Comparison of ENCODE assay signal across 21 cellular contexts in the genomic region with DNA sequence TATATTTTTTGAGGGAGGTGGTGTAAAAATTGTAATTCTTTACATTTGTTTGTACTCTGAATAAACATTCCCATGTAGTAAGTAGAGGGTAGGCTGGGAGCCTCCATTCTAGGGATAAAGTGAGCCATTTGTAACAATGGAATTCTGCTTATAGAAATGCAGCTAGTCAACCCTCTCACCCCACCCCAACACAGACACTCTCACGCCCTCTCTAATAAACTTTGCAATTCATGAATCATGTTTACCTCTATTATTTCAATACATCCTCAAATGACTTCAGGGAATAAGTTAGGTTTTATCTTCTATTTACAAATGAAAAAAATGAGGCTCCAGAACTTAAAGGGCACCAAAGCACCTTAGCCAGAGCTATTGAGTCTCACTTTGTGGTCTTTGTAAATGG. TPM values are rescaled to one million over a fixed set of nuclear protein-coding genes. Genes with fewer than 3 reads are reported as not detected.
DNase-seq lines count a peak whose midpoint lies in the region; ATAC-seq and TF ChIP-seq lines count a peak whose summit lies in the region.
"Had no signal": no experiment of that assay in that cellular context is flagged by ENCODE, and none has a peak within 500 bp of the region (broad histone marks: within the 10 kb centered on the region; RNA-seq: fewer than 3 reads in every experiment).

No MANE protein-coding gene starts in this region.

- peaks cover 9% of the 10 kb centered on the region for H3K79me1 ChIP-seq in trophoblast cell (ENCODE audit: low read length)

- no peak overlapping the region for H3K4me2 ChIP-seq in trophoblast cell (ENCODE audit: low read length)
- H3K4me2 ChIP-seq: BLaER1, PC-9 had no signal

- no peak overlapping the region for H4K12ac ChIP-seq in trophoblast cell (ENCODE audit: low read depth, low read length)

- H2AFZ ChIP-seq in ACC112 (ENCODE audit: low read length, unreplicated experiment) (peak overlapping the region; percentile 64), trophoblast cell (ENCODE audit: insufficient read depth, low read length, poor library complexity) (no peak overlapping the region)
- H2AFZ ChIP-seq: PC-9 had no signal

- H3K4me1 ChIP-seq in ACC112 (ENCODE audit: control insufficient read depth, insufficient read depth, low read length, unreplicated experiment) (peaks cover 10% of the 10 kb centered on the region), RWPE2 (ENCODE audit: insufficient read depth, poor library complexity, severe bottlenecking) (peaks cover 4% of the 10 kb centered on the region), trophoblast cell (ENCODE audit: control insufficient read depth in 1 of 2, insufficient read depth in 2 of 2, low read length in 2 of 2) (peaks cover 0 to 7% of the 10 kb centered on the region in 2 experiments), right cardiac atrium (ENCODE audit: control insufficient read depth, insufficient read depth, low read length) (no peaks in the 10 kb centered on the region)
- H3K4me1 ChIP-seq: BLaER1 had no signal

- ATAC-seq in RWPE2 (ENCODE audit: low read depth), result 0 out of 3 replicates have a peak, but pooled peaks have one; percentile 25
- peak; percentile 70 for ATAC-seq in esophagus mucosa
- no peak for ATAC-seq in right cardiac atrium

- no peaks in the 10 kb centered on the region for H3K79me2 ChIP-seq in ACC112 (ENCODE audit: control insufficient read depth, insufficient read depth, low read length, unreplicated experiment)
- no peaks in the 10 kb centered on the region for H3K79me2 ChIP-seq in trophoblast cell (ENCODE audit: control insufficient read depth, insufficient read depth, low read length, poor library complexity)

- H3K18ac ChIP-seq in trophoblast cell (ENCODE audit: low read length), result no peak overlapping the region

- H3K9me3 ChIP-seq in RWPE2 (ENCODE audit: severe bottlenecking) (no peaks in the 10 kb centered on the region), trophoblast cell (ENCODE audit: insufficient read depth, low read depth, low read length) (no peaks in the 10 kb centered on the region), right cardiac atrium (ENCODE audit: control insufficient read depth, low read length) (no peaks in the 10 kb centered on the region)
- H3K9me3 ChIP-seq: BLaER1, MG63 had no signal

- no peaks in the 10 kb centered on the region for H3K36me3 ChIP-seq in ACC112 (ENCODE audit: insufficient read depth, low read length)
- H3K36me3 ChIP-seq in RWPE2 (ENCODE audit: low read depth), result no peaks in the 10 kb centered on the region
- no peaks in the 10 kb centered on the region for H3K36me3 ChIP-seq in trophoblast cell (ENCODE audit: control insufficient read depth in 1 of 2, insufficient read depth in 2 of 2, low read length in 2 of 2)
- H3K36me3 ChIP-seq: BLaER1, MG63 had no signal

- DNase-seq in RWPE2 (ENCODE audit: low spot score), result no peak
- DNase-seq in trophoblast cell, result no peak
- DNase-seq in NCI-H446 (lab: John Stamatoyannopoulos, UW), result no peak
- DNase-seq in activated CD4-positive, CD25-positive, alpha-beta regulatory T cell (lab: John Stamatoyannopoulos, UW), result no peak
- DNase-seq in right cardiac atrium, result no peak
- DNase-seq in activated naive CD4-positive, alpha-beta T cell treated with anti-CD3 and anti-CD28 coated beads, Interleukin-2, amount 10 ng/mL, durations not matched to agents 7 days and 5 days, result no peak
- DNase-seq: CD4-positive, CD25-positive, alpha-beta regulatory T cell; DMS153; DND-41; H7; KG1; NCI-H1694; NCI-H2029 treated with DMSO at 0.1 percent for 48 hours; NCI-H526 treated with DMSO at 0.1 percent for 48 hours; PC-9; Right ventricle myocardium superior had no signal

- H3K4me3 Mint-ChIP-seq in activated naive CD4-positive, alpha-beta T cell treated with anti-CD3 and anti-CD28 coated beads, Interleukin-2, amount 10 ng/mL, durations not matched to agents 7 days and 5 days, result no peak overlapping the region
- H3K4me3 Mint-ChIP-seq: CD4-positive, CD25-positive, alpha-beta regulatory T cell had no signal

- no peak overlapping the region for H4K8ac ChIP-seq in trophoblast cell (ENCODE audit: low read depth, low read length)

- no peak for TF ChIP-seq CTCF in RWPE2 (IDR thresholded peaks at IDR 0.05; ENCODE audit: poor library complexity, severe bottlenecking)

- H3K27ac ChIP-seq in ACC112 (ENCODE audit: low read depth, low read length) (peak overlapping the region; percentile 41), RWPE2 (ENCODE audit: poor library complexity, severe bottlenecking) (no peak overlapping the region), trophoblast cell (ENCODE audit: low read depth, low read length) (no peak overlapping the region), right cardiac atrium (ENCODE audit: low read length) (no peak overlapping the region)
- H3K27ac ChIP-seq: BLaER1, PC-9 had no signal

- no peak overlapping the region for H3K4ac ChIP-seq in trophoblast cell (ENCODE audit: low read depth, low read length)

- intact Hi-C loops in right cardiac atrium (cut with DNase I), result no loop called here

- no peaks in the 10 kb centered on the region for H3K9me3 Mint-ChIP-seq in activated naive CD4-positive, alpha-beta T cell treated with anti-CD3 and anti-CD28 coated beads, Interleukin-2, amount 10 ng/mL, durations not matched to agents 7 days and 5 days

- H2BK5ac ChIP-seq in trophoblast cell (ENCODE audit: low read depth, low read length, poor library complexity), result peak overlapping the region; percentile 49

- H4K91ac ChIP-seq in trophoblast cell (ENCODE audit: low read depth, low read length), result no peak overlapping the region

- CTCF ChIA-PET in activated naive CD4-positive, alpha-beta T cell treated with anti-CD3 and anti-CD28 coated beads, Interleukin-2, amount 10 ng/mL, durations not matched to agents 7 days and 5 days (lab: Charles Lee), result no interaction called here

- H3K4me1 Mint-ChIP-seq in activated naive CD4-positive, alpha-beta T cell treated with anti-CD3 and anti-CD28 coated beads, Interleukin-2, amount 10 ng/mL, durations not matched to agents 7 days and 5 days, result no peaks in the 10 kb centered on the region
- H3K4me1 Mint-ChIP-seq: CD4-positive, CD25-positive, alpha-beta regulatory T cell had no signal

- no peak overlapping the region for H3K9ac ChIP-seq in trophoblast cell (ENCODE audit: low read length)
- H3K9ac ChIP-seq: BLaER1 had no signal

- peak overlapping the region; percentile 58 for H2BK12ac ChIP-seq in trophoblast cell (ENCODE audit: low read length)

- no peak overlapping the region for H3K23ac ChIP-seq in trophoblast cell (ENCODE audit: low read length)

- H3K27me3 ChIP-seq in ACC112 (ENCODE audit: insufficient read depth, low read length) (no peaks in the 10 kb centered on the region), RWPE2 (ENCODE audit: insufficient read depth, poor library complexity, severe bottlenecking) (no peaks in the 10 kb centered on the region), trophoblast cell (ENCODE audit: insufficient read depth, low read length) (no peaks in the 10 kb centered on the region), right cardiac atrium (ENCODE audit: control insufficient read depth, insufficient read depth) (no peaks in the 10 kb centered on the region)
- H3K27me3 ChIP-seq: BLaER1, MG63 had no signal

- H3K14ac ChIP-seq in trophoblast cell (ENCODE audit: low read length), result no peak overlapping the region

- H3K27ac Mint-ChIP-seq in activated naive CD4-positive, alpha-beta T cell treated with anti-CD3 and anti-CD28 coated beads, Interleukin-2, amount 10 ng/mL, durations not matched to agents 7 days and 5 days, result no peak overlapping the region
- H3K27ac Mint-ChIP-seq: CD4-positive, CD25-positive, alpha-beta regulatory T cell had no signal

- H2BK120ac ChIP-seq in trophoblast cell (ENCODE audit: insufficient read depth, low read length, poor library complexity), result no peak overlapping the region

- WGBS in trophoblast cell (ENCODE audit: extremely low coverage, insufficient coverage, insufficient read length), result no CpG with 5 or more reads among the region's 1 CpG
- 76% methylated on average over 1 of the region's 1 CpG for WGBS in right cardiac atrium

- H3K4me3 ChIP-seq in ACC112 (ENCODE audit: low read depth, low read length), result peak overlapping the region; percentile 44; the same call in 1 of the 2 replicates
- no peak overlapping the region for H3K4me3 ChIP-seq in RWPE2 (ENCODE audit: severe bottlenecking)
- H3K4me3 ChIP-seq in trophoblast cell (ENCODE audit: low read depth, low read length), result no peak overlapping the region
- H3K4me3 ChIP-seq in right cardiac atrium (ENCODE audit: low read length), result no peak overlapping the region
- H3K4me3 ChIP-seq: BLaER1, MG63, PC-9 had no signal

- H3K36me3 Mint-ChIP-seq in activated naive CD4-positive, alpha-beta T cell treated with anti-CD3 and anti-CD28 coated beads, Interleukin-2, amount 10 ng/mL, durations not matched to agents 7 days and 5 days, result no peaks in the 10 kb centered on the region
- H3K36me3 Mint-ChIP-seq: CD4-positive, CD25-positive, alpha-beta regulatory T cell had no signal

- no peak overlapping the region for H2AK5ac ChIP-seq in trophoblast cell (ENCODE audit: low read length)

- H3K27me3 Mint-ChIP-seq in activated naive CD4-positive, alpha-beta T cell treated with anti-CD3 and anti-CD28 coated beads, Interleukin-2, amount 10 ng/mL, durations not matched to agents 7 days and 5 days, result no peaks in the 10 kb centered on the region
- H3K27me3 Mint-ChIP-seq: CD4-positive, CD25-positive, alpha-beta regulatory T cell had no signal

RNA-seq across cellular contexts. Expression of a gene that starts 56.5 kb away (rescaled TPM):
- total RNA-seq in esophagus mucosa (18.2 TPM), right cardiac atrium (10 to 100 TPM; 49.8 to 96.5 (median 71.0) TPM)
- 32.0 and 35.4 TPM in 2 replicates for polyA plus RNA-seq in trophoblast cell (2013)
- 53.6 TPM for polyA plus RNA-seq in right cardiac atrium
- total RNA-seq: A172; CD4-positive, CD25-positive, alpha-beta regulatory T cell; PC-9 had no signal
- polyA plus RNA-seq: CD4-positive, CD25-positive, alpha-beta regulatory T cell had no signal

Comparison
In these comparisons a context has a peak if more than half of its experiments do, and no peak if none do; other contexts are left out.
1. ATAC-seq: peak in RWPE2 (single experiment) and esophagus mucosa (single experiment); none in right cardiac atrium (0 of 2).